ENCODE assay signal across 8 cellular contexts in genomic region chr5:64784451-64785025, GRCh38. TPM values are rescaled to one million over a fixed set of nuclear protein-coding genes. Genes with fewer than 3 reads are reported as not detected.
DNase-seq lines count a peak whose midpoint lies in the region; ATAC-seq and TF ChIP-seq lines count a peak whose summit lies in the region.

No MANE protein-coding gene starts in this region.

- ATAC-seq in GM21381 (IDR thresholded peaks at IDR 0.05; ENCODE audit: unreplicated experiment): peak; percentile 83

- BruUV-seq in Calu3 (replicated peaks; lab: Mats Ljungman, UMichigan): no TSS peak

- no peak overlapping the region for H2AFZ ChIP-seq in OCI-LY3 (ENCODE audit: low read depth, low read length)
- no peak overlapping the region for H2AFZ ChIP-seq in neural cell (ENCODE audit: low read depth, low read length)

- TF ChIP-seq POLR2A in esophagus muscularis mucosa (IDR thresholded peaks at IDR 0.05; ENCODE audit: low read depth): no peak
- no peak for TF ChIP-seq POLR2A in stomach (IDR thresholded peaks at IDR 0.05)

- no peaks in the 10 kb centered on the region for H3K36me3 Mint-ChIP-seq in Calu3 (ENCODE audit: insufficient read depth, unreplicated experiment)

- DNase-seq in Calu3: peak; percentile 68
- peak in 59 of 76 experiments; percentile 1 to 71 (median 43) for DNase-seq in HUDEP-2 (lab: John Stamatoyannopoulos, UW; ENCODE audit: unreplicated experiment in 76 of 76)
- DNase-seq in activated CD8-positive, alpha-beta memory T cell treated with anti-CD3 and anti-CD28 coated beads, Interleukin-2, amount 50 U/mL, for 48 hours: peak; percentile 74
- DNase-seq in esophagus muscularis mucosa (ENCODE audit: extremely low spot score): no peak
- peak; percentile 78 for DNase-seq in stomach

- H3K79me2 ChIP-seq in OCI-LY3 (ENCODE audit: low read length) (no peaks in the 10 kb centered on the region), neural cell (replicated peaks; ENCODE audit: insufficient read depth, low read length) (no peaks in the 10 kb centered on the region)

- no peaks in the 10 kb centered on the region for H3K9me2 ChIP-seq in neural cell (ENCODE audit: insufficient read depth, low read length)

- no peak overlapping the region for H3K27ac Mint-ChIP-seq in Calu3 (ENCODE audit: unreplicated experiment)

- peak; percentile 91 for TF ChIP-seq RAD21 in neural cell (conservative IDR thresholded peaks at IDR 0.05)

- H3K4me3 ChIP-seq in OCI-LY3 (ENCODE audit: low read length): no peak overlapping the region
- no peak overlapping the region for H3K4me3 ChIP-seq in esophagus muscularis mucosa
- no peak overlapping the region for H3K4me3 ChIP-seq in neural cell (ENCODE audit: low read length)
- H3K4me3 ChIP-seq in stomach: no peak overlapping the region

- H3K27me3 ChIP-seq in OCI-LY3 (ENCODE audit: low read depth, low read length) (no peaks in the 10 kb centered on the region), esophagus muscularis mucosa (no peaks in the 10 kb centered on the region), neural cell (ENCODE audit: insufficient read depth, low read depth, low read length) (no peaks in the 10 kb centered on the region), stomach (no peaks in the 10 kb centered on the region)

- TF ChIP-seq EP300 in esophagus muscularis mucosa (IDR thresholded peaks at IDR 0.05) (no peak), neural cell (conservative IDR thresholded peaks at IDR 0.05; ENCODE audit: poor library complexity, severe bottlenecking) (no peak), stomach (IDR thresholded peaks at IDR 0.05) (no peak)

- WGBS in esophagus muscularis mucosa: 4% methylated on average over 3 of the region's 3 CpGs
- WGBS in stomach, 5 donors: 0 to 3% (median 1%) methylated on average over 3 of the region's 3 CpGs

- no peaks in the 10 kb centered on the region for H4K20me1 ChIP-seq in OCI-LY3 (ENCODE audit: insufficient read depth, low read length)
- H4K20me1 ChIP-seq in neural cell (ENCODE audit: insufficient read depth): no peaks in the 10 kb centered on the region

- H3F3A ChIP-seq in neural cell (ENCODE audit: insufficient read depth, low read length, poor library complexity, severe bottlenecking): no peaks in the 10 kb centered on the region

- H3K4me1 Mint-ChIP-seq in Calu3 (ENCODE audit: low read depth, unreplicated experiment): no peaks in the 10 kb centered on the region

- H3K9ac ChIP-seq in OCI-LY3 (ENCODE audit: low read length) (no peak overlapping the region), neural cell (ENCODE audit: low read length) (no peak overlapping the region)

- no peaks in the 10 kb centered on the region for H3K27me3 Mint-ChIP-seq in Calu3 (ENCODE audit: unreplicated experiment)

- no peaks in the 10 kb centered on the region for H3K9me3 Mint-ChIP-seq in Calu3 (ENCODE audit: low read depth, unreplicated experiment)

- H3K9me3 ChIP-seq in OCI-LY3 (ENCODE audit: insufficient read depth, low read length) (no peaks in the 10 kb centered on the region), esophagus muscularis mucosa (no peaks in the 10 kb centered on the region), neural cell (ENCODE audit: low read length) (no peaks in the 10 kb centered on the region), stomach (no peaks in the 10 kb centered on the region)

- TF ChIP-seq CTCF in Calu3 (IDR thresholded peaks at IDR 0.05; ENCODE audit: unreplicated experiment) (peak; percentile 58), OCI-LY3 (IDR thresholded peaks at IDR 0.05; ENCODE audit: low read depth, low read length) (peak; percentile 79), esophagus muscularis mucosa (IDR thresholded peaks at IDR 0.05) (peak; percentile 72 to 78 (median 77)), neural cell (IDR thresholded peaks at IDR 0.05; ENCODE audit: poor library complexity, severe bottlenecking) (peak; percentile 88), stomach (IDR thresholded peaks at IDR 0.05) (peak in 5 of 7 experiments; percentile 42 to 85 (median 72))

- no peak overlapping the region for H3K4me3 Mint-ChIP-seq in Calu3 (ENCODE audit: low read depth, unreplicated experiment)

- H3K36me3 ChIP-seq in OCI-LY3 (replicated peaks; ENCODE audit: low read depth, low read length): no peaks in the 10 kb centered on the region
- H3K36me3 ChIP-seq in esophagus muscularis mucosa: peaks cover 4 to 16% (median 11%) of the 10 kb centered on the region in 4 donors
- H3K36me3 ChIP-seq in neural cell (ENCODE audit: insufficient read depth, low read length): no peaks in the 10 kb centered on the region
- H3K36me3 ChIP-seq in stomach: peaks cover 10 to 29% (median 15%) of the 10 kb centered on the region in 4 donors

- intact Hi-C loops in Calu3 (cut with micrococcal nuclease; ENCODE audit: unreplicated experiment): loop anchor here (1.0 kb wide), 1 partner anchor 149 kb away; no protein-coding TSS in a partner anchor
- intact Hi-C loops in esophagus muscularis mucosa (cut with DNase I): loop anchor here (2.0 kb wide), 1 partner anchor 150 kb away; no protein-coding TSS in a partner anchor
- intact Hi-C loops in stomach (cut with DNase I; ENCODE audit: low total_unique reads): loop anchor here (5.0 kb wide), 1 partner anchor 147 kb away; no protein-coding TSS in a partner anchor

- no peak overlapping the region for H3K4me2 ChIP-seq in OCI-LY3 (ENCODE audit: low read length)
- H3K4me2 ChIP-seq in neural cell (ENCODE audit: low read length): no peak overlapping the region

- H3K4me1 ChIP-seq in OCI-LY3 (ENCODE audit: low read length) (no peaks in the 10 kb centered on the region), esophagus muscularis mucosa (peaks cover 0 to 6% (median 0%) of the 10 kb centered on the region in 4 donors), stomach (peaks cover 0 to 3% (median 0%) of the 10 kb centered on the region in 4 donors)

- H3K27ac ChIP-seq in OCI-LY3 (ENCODE audit: low read length) (no peak overlapping the region), esophagus muscularis mucosa (replicated peaks in 1 of 4) (no peak overlapping the region), neural cell (ENCODE audit: low read length) (no peak overlapping the region), stomach (no peak overlapping the region)

- CTCF ChIA-PET in Calu3 (lab: Charles Lee): no interaction called here

TF ChIP-seq in neural cell, 6 proteins besides CTCF, POLR2A, EP300 and RAD21:
- TF ChIP-seq POLR2AphosphoS5 (IDR thresholded peaks at IDR 0.05) (no peak), SMC3 (conservative IDR thresholded peaks at IDR 0.05; ENCODE audit: poor library complexity) (peak; percentile 94)

RNA-seq across cellular contexts. Expression of gene CWC27, which starts 15.8 kb away (rescaled TPM):
- total RNA-seq in Calu3 (2022) (22.8 and 25.9 TPM in 2 replicates), esophagus muscularis mucosa (10 to 100 TPM; 12.3 to 21.2 (median 13.4) TPM), stomach (10 to 100 TPM in 3 of 5 donors, 1 to 10 TPM in 1, not detected in 1; 5.8 to 25.7 (median 15.9) TPM)
- polyA plus RNA-seq in neural cell (21.6 and 26.2 TPM in 2 replicates), stomach (10 to 100 TPM; 12.1 to 16.5 (median 14.3) TPM)
- polyA minus RNA-seq in neural cell: 40.7 and 54.4 TPM in 2 replicates

RNA-seq across cellular contexts. Expression of gene SREK1IP1, which starts 16.0 kb away (rescaled TPM):
- total RNA-seq in Calu3 (2022) (16.4 and 20.2 TPM in 2 replicates), esophagus muscularis mucosa (10 to 100 TPM; 10.7 to 17.4 (median 11.0) TPM), stomach (10 to 100 TPM in 3 of 5 donors, 1 to 10 TPM in 2; 2.3 to 43.2 (median 12.2) TPM)
- polyA plus RNA-seq in neural cell (13.6 and 23.5 TPM in 2 replicates), stomach (10 to 100 TPM; 20.5 to 28.4 (median 28.2) TPM)
- polyA minus RNA-seq in neural cell: 27.3 and 31.0 TPM in 2 replicates
